In genomic region chr15:55389276-55389631, GRCh38 we compare ENCODE assay signal across 18 cellular contexts. TPM values are rescaled to one million over a fixed set of nuclear protein-coding genes. Genes with fewer than 3 reads are reported as not detected.
DNase-seq lines count a peak whose midpoint lies in the region; ATAC-seq and TF ChIP-seq lines count a peak whose summit lies in the region.
"Had no signal": no experiment of that assay in that cellular context is flagged by ENCODE, and none has a peak within 500 bp of the region (broad histone marks: within the 10 kb centered on the region; RNA-seq: fewer than 3 reads in every experiment).

No MANE protein-coding gene starts in this region.

- H3K36me3 ChIP-seq in Panc1 (ENCODE audit: control insufficient read depth, insufficient read depth, low read length) = no peaks in the 10 kb centered on the region
- H3K36me3 ChIP-seq in gastrocnemius medialis = peaks cover 0 to 31% of the 10 kb centered on the region in 2 donors

- H3K4me1 ChIP-seq in Panc1 (ENCODE audit: control insufficient read depth, insufficient read depth, low read length) (no peaks in the 10 kb centered on the region), gastrocnemius medialis (peaks cover 19 to 22% of the 10 kb centered on the region in 2 donors)

- no peaks in the 10 kb centered on the region for H3K9me3 ChIP-seq in Panc1 (ENCODE audit: control insufficient read depth, insufficient read depth, low read depth, low read length)
- H3K9me3 ChIP-seq in gastrocnemius medialis = no peaks in the 10 kb centered on the region
- H3K9me3 ChIP-seq: heart left ventricle, stomach had no signal

- ATAC-seq in Panc1 (no peak), gastrocnemius medialis (peak; percentile 68 to 72), HG02642 (IDR thresholded peaks at IDR 0.05; ENCODE audit: poor library complexity, unreplicated experiment) (no peak), GM18907 (IDR thresholded peaks at IDR 0.05; ENCODE audit: unreplicated experiment) (no peak)

- no peaks in the 10 kb centered on the region for H3K27me3 ChIP-seq in Panc1 (ENCODE audit: control insufficient read depth, insufficient read depth, low read length)
- no peaks in the 10 kb centered on the region for H3K27me3 ChIP-seq in gastrocnemius medialis
- H3K27me3 ChIP-seq: heart left ventricle, stomach had no signal

- POLR2A ChIA-PET in Panc1 (lab: Charles Lee) = no interaction called here

- no TSS peak for BruUV-seq in Panc1 (replicated peaks; lab: Mats Ljungman, UMichigan)

- DNase-seq in HCEC 1CT = peak; percentile 76
- peak; percentile 67 for DNase-seq in Panc1 (ENCODE audit: low read depth, low spot score)
- DNase-seq in epithelial cell of esophagus (ENCODE audit: low read depth) = peak; percentile 82
- no peak for DNase-seq in gastrocnemius medialis
- DNase-seq in GM19238 (ENCODE audit: insufficient read length, low spot score) = no peak
- no peak for DNase-seq in amygdala (lab: John Stamatoyannopoulos, UW)
- DNase-seq: activated CD4-positive, alpha-beta T cell treated with anti-CD3 and anti-CD28 coated beads, Interleukin-2, amount 50 U/mL, for 4 hours; CD4-positive, alpha-beta T cell; central memory CD4-positive, alpha-beta T cell; GOT3; heart left ventricle; NCI-H1930; NCI-H774; Right ventricle myocardium superior; stomach; T1000 had no signal

- CTCF ChIA-PET in Panc1 (lab: Charles Lee) = no interaction called here

- intact Hi-C loops in Panc1 (cut with micrococcal nuclease; ENCODE audit: unreplicated experiment) (no loop called here), gastrocnemius medialis (cut with DNase I; ENCODE audit: low total_unique reads) (no loop called here)

- TF ChIP-seq POLR2A in gastrocnemius medialis (IDR thresholded peaks at IDR 0.05) = no peak

- TF ChIP-seq CTCF in Panc1 (IDR thresholded peaks at IDR 0.05) = no peak
- TF ChIP-seq CTCF in epithelial cell of esophagus (IDR thresholded peaks at IDR 0.05; ENCODE audit: insufficient read depth, low read depth, low read length, missing control alignments) = no peak
- TF ChIP-seq CTCF in gastrocnemius medialis (IDR thresholded peaks at IDR 0.05 in 4 of 5, conservative IDR thresholded peaks at IDR 0.05 in 1 of 5) = no peak

- in situ Hi-C loops in Panc1 (cut with HindIII; ENCODE audit: low pct_unique_long_range_greater_than_20kb, low sequenced_read_pairs) = no loop called here
- in situ Hi-C loops in gastrocnemius medialis (cut with MboI; ENCODE audit: low sequenced_read_pairs in 4 of 4) = no loop called here

- H3K27ac ChIP-seq in Panc1 (ENCODE audit: low read length) (no peak overlapping the region), gastrocnemius medialis (peak overlapping the region; percentile 51 to 73 (median 62))
- H3K27ac ChIP-seq: heart left ventricle, stomach had no signal

- no peak overlapping the region for H3K4me3 ChIP-seq in Panc1 (ENCODE audit: low read depth in 2 of 2, low read length in 2 of 2)
- H3K4me3 ChIP-seq in epithelial cell of esophagus (ENCODE audit: low read length) = no peak overlapping the region
- H3K4me3 ChIP-seq in gastrocnemius medialis = no peak overlapping the region
- H3K4me3 ChIP-seq: heart left ventricle, stomach had no signal

RNA-seq across cellular contexts. Expression of gene CCPG1, which starts 18.9 kb away (rescaled TPM):
- total RNA-seq in Panc1 (2021; ENCODE audit: unreplicated experiment) (27.6 TPM), gastrocnemius medialis (100 to 1,000 TPM in 2 of 4 donors, 10 to 100 TPM in 2; 61.6 to 142 (median 103) TPM)
- 12.5 TPM for polyA plus RNA-seq in Panc1 (2012; ENCODE audit: insufficient read length)

RNA-seq across cellular contexts. Expression of gene PIERCE2, which starts 19.0 kb away (rescaled TPM):
- 2.8 TPM for total RNA-seq in Panc1 (2021; ENCODE audit: unreplicated experiment)
- 1.1 TPM for polyA plus RNA-seq in Panc1 (2012; ENCODE audit: insufficient read length)
- total RNA-seq in gastrocnemius medialis = 10 to 100 TPM in 1 of 4 donors, 1 to 10 TPM in 3; 5.1 to 11.8 (median 6.0) TPM
- total RNA-seq: CD4-positive, alpha-beta T cell had no signal

Comparison
In these comparisons a context has a peak if more than half of its experiments do, and no peak if none do; other contexts are left out.
1. DNase-seq: peak in HCEC 1CT (single experiment), Panc1 (single experiment) and epithelial cell of esophagus (single experiment); none in gastrocnemius medialis (0 of 2), GM19238 (single experiment) and amygdala (0 of 56).
2. ATAC-seq: peak in gastrocnemius medialis (2 of 2); none in Panc1 (single experiment), HG02642 (single experiment) and GM18907 (single experiment).